Comparison of ENCODE assay signal across 19 cellular contexts in the genomic region with DNA sequence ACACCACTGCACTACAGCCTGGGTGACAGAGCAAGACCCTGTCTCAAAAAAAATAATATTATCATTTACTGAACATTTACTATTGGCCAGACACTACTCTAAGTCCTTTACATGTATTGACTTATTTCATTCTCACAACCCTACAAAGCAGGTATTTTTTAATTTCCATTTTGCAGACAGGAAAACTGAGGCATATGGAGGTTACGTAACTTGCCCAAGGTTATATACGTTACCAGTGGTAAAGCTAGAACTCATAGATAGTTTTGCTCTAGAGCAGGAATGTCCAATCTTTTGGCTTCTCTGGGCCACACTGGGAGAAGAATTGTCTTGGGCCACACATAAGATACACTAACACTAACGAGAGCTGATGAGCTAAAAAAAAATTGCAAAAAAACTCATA. TPM values are rescaled to one million over a fixed set of nuclear protein-coding genes. Genes with fewer than 3 reads are reported as not detected.
DNase-seq lines count a peak whose midpoint lies in the region; ATAC-seq, FAIRE-seq and TF ChIP-seq lines count a peak whose summit lies in the region.
"Had no signal": no experiment of that assay in that cellular context is flagged by ENCODE, and none has a peak within 500 bp of the region (broad histone marks: within the 10 kb centered on the region; RNA-seq: fewer than 3 reads in every experiment).

No MANE protein-coding gene starts in this region.

- H2AFZ ChIP-seq in HepG2 (ENCODE audit: low read length) (no peak overlapping the region), K562 (ENCODE audit: low read depth, low read length) (no peak overlapping the region)

- H3K9ac ChIP-seq in HepG2 (ENCODE audit: insufficient read depth, low read depth, low read length) (no peak overlapping the region), K562 (ENCODE audit: insufficient read depth in 1 of 2, low read depth in 2 of 2, low read length in 2 of 2) (no peak overlapping the region)
- H3K9ac ChIP-seq: BLaER1 had no signal

- 100% methylated on average over 3 of the region's 3 CpGs for WGBS in HepG2 (ENCODE audit: low lambda C conversion rate)
- WGBS in right lobe of liver (ENCODE audit: insufficient coverage, low coverage, low lambda C conversion rate, missing lambda C conversion rate): 91% methylated on average over 3 of the region's 3 CpGs
- 89% methylated on average over 3 of the region's 3 CpGs for WGBS in K562 (ENCODE audit: insufficient coverage, low coverage, missing lambda C conversion rate)

- no peaks in the 10 kb centered on the region for H3K9me1 ChIP-seq in K562 (ENCODE audit: control insufficient read depth, insufficient read depth, low read length)

- H3K4me2 ChIP-seq in HepG2 (ENCODE audit: low read depth, low read length): no peak overlapping the region
- no peak overlapping the region for H3K4me2 ChIP-seq in K562 (ENCODE audit: insufficient read depth, low read length)
- H3K4me2 ChIP-seq: BLaER1 had no signal

- TF ChIP-seq CTCF in HepG2 (CRISPR knock-in tag; IDR thresholded peaks at IDR 0.05) (no peak), right lobe of liver (IDR thresholded peaks at IDR 0.05) (no peak), K562 (IDR thresholded peaks at IDR 0.05 in 2 of 3, conservative IDR thresholded peaks at IDR 0.05 in 1 of 3; ENCODE audit: insufficient read depth in 2 of 3, low read depth in 1 of 3, low read length in 3 of 3) (no peak)

- FAIRE-seq in HepG2 (lab: Jason Lieb, UNC) (no peak), K562 (lab: Jason Lieb, UNC) (no peak)
- FAIRE-seq: D721Med, G401.6, GM12891, GM19239 had no signal

- POLR2A ChIA-PET in HepG2 (lab: Yijun Ruan, JAX): no interaction called here
- POLR2A ChIA-PET in K562 (lab: Yijun Ruan, JAX): no interaction called here

- in situ Hi-C loops in HepG2 (cut with HindIII; ENCODE audit: extremely low pct_ligation_motif_present, low pct_unique_long_range_greater_than_20kb) (no loop called here), K562 (cut with MboI) (no loop called here)

- no peak for ATAC-seq in HepG2
- ATAC-seq in right lobe of liver: no peak
- no peak for ATAC-seq in K562

- CTCF ChIA-PET in HepG2 (lab: Yijun Ruan, JAX; ENCODE audit: low intra/inter-chr PET ratio, low total read pairs) (no interaction called here), K562 (lab: Yijun Ruan, JAX; ENCODE audit: low intra/inter-chr PET ratio) (no interaction called here)

- H3K9me3 ChIP-seq in HepG2 (ENCODE audit: low read length) (no peaks in the 10 kb centered on the region), right lobe of liver (no peaks in the 10 kb centered on the region), K562 (replicated peaks; ENCODE audit: control insufficient read depth, insufficient read depth, low read depth, low read length) (no peaks in the 10 kb centered on the region)
- H3K9me3 ChIP-seq: BE2C, BLaER1, Caco-2 had no signal

- intact Hi-C loops in HepG2 (cut with micrococcal nuclease; ENCODE audit: unreplicated experiment) (no loop called here), right lobe of liver (cut with DNase I) (no loop called here), K562 (cut with micrococcal nuclease) (no loop called here)

- TF ChIP-seq EP300 in HepG2 (IDR thresholded peaks at IDR 0.05; ENCODE audit: low read depth in 2 of 2, low read length in 2 of 2) (no peak), HepG2 (CRISPR knock-in tag; IDR thresholded peaks at IDR 0.05; ENCODE audit: borderline replicate concordance) (no peak), K562 (IDR thresholded peaks at IDR 0.05; ENCODE audit: low read length) (no peak)

- peaks cover 26% of the 10 kb centered on the region for H3K79me2 ChIP-seq in HepG2 (ENCODE audit: insufficient read depth, low read length)
- peaks cover 36% of the 10 kb centered on the region for H3K79me2 ChIP-seq in K562 (ENCODE audit: control insufficient read depth, insufficient read depth, low read length)

- H3K36me3 ChIP-seq in HepG2 (replicated peaks in 1 of 2; ENCODE audit: control insufficient read depth in 1 of 2, insufficient read depth in 2 of 2, low read length in 2 of 2) (peaks cover 16 to 31% of the 10 kb centered on the region in 2 experiments), right lobe of liver (peaks cover 0 to 53% (median 12%) of the 10 kb centered on the region in 4 donors), K562 (ENCODE audit: control insufficient read depth, insufficient read depth, low read length) (peaks cover 59% of the 10 kb centered on the region)

- H4K20me1 ChIP-seq in HepG2 (ENCODE audit: insufficient read depth, low read length): peaks cover 12% of the 10 kb centered on the region
- no peaks in the 10 kb centered on the region; the same call in none of the 2 replicates for H4K20me1 ChIP-seq in K562 (replicated peaks; ENCODE audit: control insufficient read depth, insufficient read depth, low read length)

- no TSS peak for BruUV-seq in HepG2 (replicated peaks; lab: Mats Ljungman, UMichigan)
- no TSS peak for BruUV-seq in K562 (replicated peaks; lab: Mats Ljungman, UMichigan)

- DNase-seq in HepG2 (ENCODE audit: low spot score) (no peak), right lobe of liver (no peak), K562 (ENCODE audit: extremely low read depth in 1 of 4, low spot score in 3 of 4) (no peak), NCI-H1436 treated with DMSO at 0.1 percent for 48 hours (lab: John Stamatoyannopoulos, UW) (no peak)
- DNase-seq: ACHN; BE2C; C1 segment of cervical spinal cord; Caco-2; Calu3; CD4-positive, alpha-beta memory T cell; CD4-positive, CD25-positive, alpha-beta regulatory T cell; DMS79 treated with DMSO at 0.1 percent for 48 hours; GF-D8 had no signal

- H3K4me1 ChIP-seq in HepG2 (ENCODE audit: insufficient read depth, low read length) (peaks cover 32% of the 10 kb centered on the region), right lobe of liver (peaks cover 0 to 17% (median 9%) of the 10 kb centered on the region in 4 donors), K562 (replicated peaks in 1 of 2; ENCODE audit: control insufficient read depth in 2 of 2, insufficient read depth in 2 of 2, low read length in 2 of 2) (peaks cover 4 to 20% of the 10 kb centered on the region in 2 experiments; a peak in 3 of 5 replicates)
- H3K4me1 ChIP-seq: BE2C had no signal

- TF ChIP-seq POLR2A in HepG2 (IDR thresholded peaks at IDR 0.05; ENCODE audit: insufficient read depth in 1 of 2, low read depth in 2 of 2, low read length in 2 of 2) (no peak), right lobe of liver (IDR thresholded peaks at IDR 0.05) (no peak), K562 (conservative IDR thresholded peaks at IDR 0.05) (no peak)

- no peak overlapping the region for H3K27ac ChIP-seq in HepG2 (ENCODE audit: extremely low read length, insufficient read depth, low read length)
- H3K27ac ChIP-seq in right lobe of liver: no peak overlapping the region
- no peak overlapping the region for H3K27ac ChIP-seq in K562 (ENCODE audit: extremely low read depth, low read depth, low read length)
- H3K27ac ChIP-seq: 22Rv1, BLaER1 had no signal

- H3K4me3 ChIP-seq in HepG2 (replicated peaks in 1 of 3; ENCODE audit: insufficient read depth in 1 of 3, low read depth in 2 of 3, low read length in 3 of 3) (no peak overlapping the region), right lobe of liver (no peak overlapping the region), K562 (no peak overlapping the region)
- H3K4me3 ChIP-seq: BLaER1 had no signal

- TF ChIP-seq RAD21 in HepG2 (CRISPR knock-in tag; IDR thresholded peaks at IDR 0.05) (no peak), K562 (CRISPR knock-in tag; conservative IDR thresholded peaks at IDR 0.05 in 1 of 2, IDR thresholded peaks at IDR 0.05 in 1 of 2) (no peak)

- H3K27me3 ChIP-seq in HepG2 (ENCODE audit: control insufficient read depth in 1 of 2, insufficient read depth in 2 of 2, low read length in 2 of 2) (peaks cover 0 to 3% of the 10 kb centered on the region in 2 experiments; a peak in 1 of 5 replicates), right lobe of liver (no peaks in the 10 kb centered on the region), K562 (ENCODE audit: control insufficient read depth in 2 of 2, insufficient read depth in 2 of 2, low read length in 2 of 2) (no peaks in the 10 kb centered on the region)
- H3K27me3 ChIP-seq: BE2C, BLaER1 had no signal

RNA-seq across cellular contexts. Expression of a gene that starts 5.7 kb away (rescaled TPM):
- total RNA-seq in HepG2 (2016; rRNA removed; fragmentation: Illumina TruSeq; extraction: Trizol) (22.4 and 30.5 TPM in 2 replicates), right lobe of liver (10 to 100 TPM; 10.3 to 48.5 (median 23.4) TPM), K562 (2014; rRNA removed) (17.8 and 22.9 TPM in 2 replicates), K562 (2014; rRNA removed; fragmentation: Illumina TruSeq; extraction: Trizol) (14.3 and 16.0 TPM in 2 replicates), K562 (2015; rRNA removed; fragmentation: Illumina TruSeq; extraction: Trizol) (18.1 and 19.3 TPM in 2 replicates), K562 (2021) (19.0 and 20.6 TPM in 2 replicates)
- 7.8 and 8.6 TPM in 2 replicates for total RNA-seq in HepG2 (2016; cell fraction: cytosol; rRNA removed; fragmentation: Illumina TruSeq; extraction: Trizol; ENCODE audit: low read depth)
- 23.8 and 30.7 TPM in 2 replicates for total RNA-seq in HepG2 (2016; cell fraction: insoluble cytoplasmic fraction; rRNA removed; fragmentation: Illumina TruSeq; extraction: Trizol)
- 8.9 and 9.8 TPM in 2 replicates for total RNA-seq in HepG2 (2016; cell fraction: membrane; rRNA removed; fragmentation: Illumina TruSeq; extraction: Trizol)
- total RNA-seq in HepG2 (2016; cell fraction: nucleus; rRNA removed; fragmentation: Illumina TruSeq; extraction: Trizol): 73.7 and 77.8 TPM in 2 replicates
- polyA plus RNA-seq in HepG2 (2011; rRNA removed) (36.6 and 40.8 TPM in 2 replicates), K562 (2011; rRNA removed) (31.3 and 36.5 TPM in 2 replicates), K562 (2014; fragmentation: Illumina TruSeq; extraction: Trizol) (11.3 and 12.8 TPM in 2 replicates), K562 (2014; fragmentation: Nextera tagmentation; extraction: Ambion mirVana) (10 to 100 TPM; 17.2 to 19.7 TPM), K562 (2014; rRNA removed) (28.2 and 33.0 TPM in 2 replicates)
- polyA plus RNA-seq in HepG2 (2011; cell fraction: cytosol; rRNA removed): 9.2 and 11.5 TPM in 2 replicates
- polyA plus RNA-seq in HepG2 (2011; cell fraction: nucleus; rRNA removed): 195 and 205 TPM in 2 replicates
- 22.0 and 27.6 TPM in 2 replicates for polyA plus RNA-seq in HepG2 (2012)
- 4.8 and 6.9 TPM in 2 replicates for polyA plus RNA-seq in HepG2 (2016; cell fraction: cytosol; fragmentation: Illumina TruSeq; extraction: Trizol; ENCODE audit: low read depth)
- polyA plus RNA-seq in HepG2 (2016; cell fraction: insoluble cytoplasmic fraction; fragmentation: Illumina TruSeq; extraction: Trizol; ENCODE audit: low read depth): 22.7 and 25.1 TPM in 2 replicates
- polyA plus RNA-seq in HepG2 (2016; cell fraction: membrane; fragmentation: Illumina TruSeq; extraction: Trizol; ENCODE audit: low read depth): 4.4 and 5.8 TPM in 2 replicates
- polyA plus RNA-seq in HepG2 (2016; cell fraction: nucleus; fragmentation: Illumina TruSeq; extraction: Trizol; ENCODE audit: insufficient read depth, low read depth): 89.2 and 96.5 TPM in 2 replicates
- polyA minus RNA-seq in HepG2 (2011; rRNA and poly(A)+ RNA removed; ENCODE audit: low replicate concordance): 24.8 and 33.4 TPM in 2 replicates
- polyA minus RNA-seq in HepG2 (2011; cell fraction: cytosol; rRNA and poly(A)+ RNA removed): 6.7 and 7.6 TPM in 2 replicates
- polyA minus RNA-seq in HepG2 (2011; cell fraction: nucleus; rRNA and poly(A)+ RNA removed): 156 and 164 TPM in 2 replicates
- total RNA-seq in K562 (2011; cell fraction: chromatin; rRNA removed; ENCODE audit: low replicate concordance): 50.0 and 99.2 TPM in 2 replicates
- 40.7 and 43.4 TPM in 2 replicates for total RNA-seq in K562 (2011; cell fraction: nucleolus; rRNA removed)
- total RNA-seq in K562 (2011; cell fraction: nucleoplasm; rRNA removed): 49.0 and 65.7 TPM in 2 replicates
- 12.0 and 20.0 TPM in 2 replicates for polyA plus RNA-seq in K562 (2011; cell fraction: cytosol; rRNA removed)
- 82.1 and 111 TPM in 2 replicates for polyA plus RNA-seq in K562 (2011; cell fraction: nucleus; rRNA removed)
- 15.0 and 15.4 TPM in 2 replicates for polyA plus RNA-seq in K562 (2012)
- 22.8 and 30.6 TPM in 2 replicates for polyA minus RNA-seq in K562 (2011; rRNA and poly(A)+ RNA removed)
- polyA minus RNA-seq in K562 (2011; cell fraction: cytosol; rRNA and poly(A)+ RNA removed): 11.7 and 15.4 TPM in 2 replicates
- polyA minus RNA-seq in K562 (2011; cell fraction: nucleus; rRNA and poly(A)+ RNA removed): 72.6 and 116 TPM in 2 replicates

RNA-seq across cellular contexts. Expression of a gene that starts 5.8 kb away (rescaled TPM):
- total RNA-seq in HepG2 (2016; rRNA removed; fragmentation: Illumina TruSeq; extraction: Trizol) (41.6 and 56.4 TPM in 2 replicates), right lobe of liver (10 to 100 TPM; 15.3 to 32.3 (median 16.1) TPM), K562 (2014; rRNA removed) (19.7 and 24.9 TPM in 2 replicates), K562 (2014; rRNA removed; fragmentation: Illumina TruSeq; extraction: Trizol) (33.8 and 37.8 TPM in 2 replicates), K562 (2015; rRNA removed; fragmentation: Illumina TruSeq; extraction: Trizol) (26.9 and 30.3 TPM in 2 replicates), K562 (2021) (19.3 and 21.2 TPM in 2 replicates)
- 8.3 and 8.5 TPM in 2 replicates for total RNA-seq in HepG2 (2016; cell fraction: cytosol; rRNA removed; fragmentation: Illumina TruSeq; extraction: Trizol; ENCODE audit: low read depth)
- 41.4 and 55.0 TPM in 2 replicates for total RNA-seq in HepG2 (2016; cell fraction: insoluble cytoplasmic fraction; rRNA removed; fragmentation: Illumina TruSeq; extraction: Trizol)
- total RNA-seq in HepG2 (2016; cell fraction: membrane; rRNA removed; fragmentation: Illumina TruSeq; extraction: Trizol): 17.3 and 18.6 TPM in 2 replicates
- 46.8 and 55.7 TPM in 2 replicates for total RNA-seq in HepG2 (2016; cell fraction: nucleus; rRNA removed; fragmentation: Illumina TruSeq; extraction: Trizol)
- polyA plus RNA-seq in HepG2 (2011; rRNA removed) (93.0 and 135 TPM in 2 replicates), K562 (2011; rRNA removed) (78.9 and 90.2 TPM in 2 replicates), K562 (2014; fragmentation: Illumina TruSeq; extraction: Trizol) (34.1 and 42.6 TPM in 2 replicates), K562 (2014; fragmentation: Nextera tagmentation; extraction: Ambion mirVana) (100 to 1,000 TPM; 114 to 119 TPM), K562 (2014; rRNA removed) (26.2 and 38.5 TPM in 2 replicates)
- polyA plus RNA-seq in HepG2 (2011; cell fraction: cytosol; rRNA removed): 61.0 and 87.4 TPM in 2 replicates
- 40.0 and 54.9 TPM in 2 replicates for polyA plus RNA-seq in HepG2 (2011; cell fraction: nucleus; rRNA removed)
- polyA plus RNA-seq in HepG2 (2012): 28.5 and 39.4 TPM in 2 replicates
- 5.2 and 6.3 TPM in 2 replicates for polyA plus RNA-seq in HepG2 (2016; cell fraction: cytosol; fragmentation: Illumina TruSeq; extraction: Trizol; ENCODE audit: low read depth)
- 38.8 and 39.2 TPM in 2 replicates for polyA plus RNA-seq in HepG2 (2016; cell fraction: insoluble cytoplasmic fraction; fragmentation: Illumina TruSeq; extraction: Trizol; ENCODE audit: low read depth)
- polyA plus RNA-seq in HepG2 (2016; cell fraction: membrane; fragmentation: Illumina TruSeq; extraction: Trizol; ENCODE audit: low read depth): 12.6 and 12.7 TPM in 2 replicates
- 80.1 and 84.0 TPM in 2 replicates for polyA plus RNA-seq in HepG2 (2016; cell fraction: nucleus; fragmentation: Illumina TruSeq; extraction: Trizol; ENCODE audit: insufficient read depth, low read depth)
- 78.9 and 119 TPM in 2 replicates for polyA minus RNA-seq in HepG2 (2011; rRNA and poly(A)+ RNA removed; ENCODE audit: low replicate concordance)
- polyA minus RNA-seq in HepG2 (2011; cell fraction: cytosol; rRNA and poly(A)+ RNA removed): 30.7 and 32.2 TPM in 2 replicates
- polyA minus RNA-seq in HepG2 (2011; cell fraction: nucleus; rRNA and poly(A)+ RNA removed): 49.6 and 63.4 TPM in 2 replicates
- total RNA-seq in K562 (2011; cell fraction: chromatin; rRNA removed; ENCODE audit: low replicate concordance): 51.4 and 97.8 TPM in 2 replicates
- 38.9 and 48.3 TPM in 2 replicates for total RNA-seq in K562 (2011; cell fraction: nucleolus; rRNA removed)
- 73.9 and 83.6 TPM in 2 replicates for total RNA-seq in K562 (2011; cell fraction: nucleoplasm; rRNA removed)
- polyA plus RNA-seq in K562 (2011; cell fraction: cytosol; rRNA removed): 61.5 and 93.3 TPM in 2 replicates
- polyA plus RNA-seq in K562 (2011; cell fraction: nucleus; rRNA removed): 73.3 and 78.6 TPM in 2 replicates
- polyA plus RNA-seq in K562 (2012): 19.8 and 22.3 TPM in 2 replicates
- 64.5 and 71.5 TPM in 2 replicates for polyA minus RNA-seq in K562 (2011; rRNA and poly(A)+ RNA removed)
- 19.7 and 20.2 TPM in 2 replicates for polyA minus RNA-seq in K562 (2011; cell fraction: cytosol; rRNA and poly(A)+ RNA removed)
- polyA minus RNA-seq in K562 (2011; cell fraction: nucleus; rRNA and poly(A)+ RNA removed): 31.1 and 43.5 TPM in 2 replicates

RNA-seq across cellular contexts. Expression of a gene that starts 13.4 kb away (rescaled TPM):
- total RNA-seq in HepG2 (2016; rRNA removed; fragmentation: Illumina TruSeq; extraction: Trizol): 0.62 and 1.3 TPM in 2 replicates
- 0.40 and 0.44 TPM in 2 replicates for total RNA-seq in HepG2 (2016; cell fraction: cytosol; rRNA removed; fragmentation: Illumina TruSeq; extraction: Trizol; ENCODE audit: low read depth)
- 0.37 and 1.1 TPM in 2 replicates for total RNA-seq in HepG2 (2016; cell fraction: insoluble cytoplasmic fraction; rRNA removed; fragmentation: Illumina TruSeq; extraction: Trizol)
- total RNA-seq in HepG2 (2016; cell fraction: membrane; rRNA removed; fragmentation: Illumina TruSeq; extraction: Trizol): 0.52 and 0.83 TPM in 2 replicates
- 5.7 and 7.1 TPM in 2 replicates for total RNA-seq in HepG2 (2016; cell fraction: nucleus; rRNA removed; fragmentation: Illumina TruSeq; extraction: Trizol)
- polyA plus RNA-seq in HepG2 (2011; rRNA removed): 0.46 and 0.52 TPM in 2 replicates
- 0.09 and 0.12 TPM in 2 replicates for polyA plus RNA-seq in HepG2 (2011; cell fraction: cytosol; rRNA removed)
- 3.0 and 4.5 TPM in 2 replicates for polyA plus RNA-seq in HepG2 (2011; cell fraction: nucleus; rRNA removed)
- polyA plus RNA-seq in HepG2 (2012): 0.48 and 0.49 TPM in 2 replicates
- 0.06 and 0.12 TPM in 2 replicates for polyA plus RNA-seq in HepG2 (2016; cell fraction: cytosol; fragmentation: Illumina TruSeq; extraction: Trizol; ENCODE audit: low read depth)
- polyA plus RNA-seq in HepG2 (2016; cell fraction: insoluble cytoplasmic fraction; fragmentation: Illumina TruSeq; extraction: Trizol; ENCODE audit: low read depth): 0.34 and 0.44 TPM in 2 replicates
- 0.21 and 0.22 TPM in 2 replicates for polyA plus RNA-seq in HepG2 (2016; cell fraction: membrane; fragmentation: Illumina TruSeq; extraction: Trizol; ENCODE audit: low read depth)
- 3.9 and 4.1 TPM in 2 replicates for polyA plus RNA-seq in HepG2 (2016; cell fraction: nucleus; fragmentation: Illumina TruSeq; extraction: Trizol; ENCODE audit: insufficient read depth, low read depth)
- polyA minus RNA-seq in HepG2 (2011; rRNA and poly(A)+ RNA removed; ENCODE audit: low replicate concordance): 3.1 and 3.8 TPM in 2 replicates
- 0.10 and 0.35 TPM in 2 replicates for polyA minus RNA-seq in HepG2 (2011; cell fraction: cytosol; rRNA and poly(A)+ RNA removed)
- polyA minus RNA-seq in HepG2 (2011; cell fraction: nucleus; rRNA and poly(A)+ RNA removed): 11.8 and 14.3 TPM in 2 replicates
- total RNA-seq in right lobe of liver: 1 to 10 TPM in 5 of 6 experiments, under 1 TPM in 1; 0.62 to 3.6 (median 1.6) TPM
- 4.8 and 15.7 TPM in 2 replicates for total RNA-seq in K562 (2011; cell fraction: chromatin; rRNA removed; ENCODE audit: low replicate concordance)
- total RNA-seq in K562 (2011; cell fraction: nucleolus; rRNA removed): 2.8 and 3.4 TPM in 2 replicates
- total RNA-seq in K562 (2011; cell fraction: nucleoplasm; rRNA removed): 4.6 and 6.6 TPM in 2 replicates
- 0.53 and 0.54 TPM in 2 replicates for total RNA-seq in K562 (2014; rRNA removed)
- 1.0 and 1.1 TPM in 2 replicates for total RNA-seq in K562 (2014; rRNA removed; fragmentation: Illumina TruSeq; extraction: Trizol)
- total RNA-seq in K562 (2015; rRNA removed; fragmentation: Illumina TruSeq; extraction: Trizol): 1.2 and 1.3 TPM in 2 replicates
- 0.98 and 1.2 TPM in 2 replicates for total RNA-seq in K562 (2021)
- 1.0 and 1.2 TPM in 2 replicates for polyA plus RNA-seq in K562 (2011; rRNA removed)
- 0.37 and 0.42 TPM in 2 replicates for polyA plus RNA-seq in K562 (2011; cell fraction: cytosol; rRNA removed)
- 5.2 and 5.5 TPM in 2 replicates for polyA plus RNA-seq in K562 (2011; cell fraction: nucleus; rRNA removed)
- 0.52 and 0.82 TPM in 2 replicates for polyA plus RNA-seq in K562 (2012)
- 0.60 and 0.82 TPM in 2 replicates for polyA plus RNA-seq in K562 (2014; fragmentation: Illumina TruSeq; extraction: Trizol)
- under 1 TPM; 0.06 to 0.10 TPM for polyA plus RNA-seq in K562 (2014; fragmentation: Nextera tagmentation; extraction: Ambion mirVana)
- polyA plus RNA-seq in K562 (2014; rRNA removed): 1.6 and 1.7 TPM in 2 replicates
- 1.2 and 2.8 TPM in 2 replicates for polyA minus RNA-seq in K562 (2011; rRNA and poly(A)+ RNA removed)
- polyA minus RNA-seq in K562 (2011; cell fraction: cytosol; rRNA and poly(A)+ RNA removed): 0.29 and 0.73 TPM in 2 replicates
- 5.8 and 9.2 TPM in 2 replicates for polyA minus RNA-seq in K562 (2011; cell fraction: nucleus; rRNA and poly(A)+ RNA removed)
